ENCODE assay signal across 8 cellular contexts in the genomic region with DNA sequence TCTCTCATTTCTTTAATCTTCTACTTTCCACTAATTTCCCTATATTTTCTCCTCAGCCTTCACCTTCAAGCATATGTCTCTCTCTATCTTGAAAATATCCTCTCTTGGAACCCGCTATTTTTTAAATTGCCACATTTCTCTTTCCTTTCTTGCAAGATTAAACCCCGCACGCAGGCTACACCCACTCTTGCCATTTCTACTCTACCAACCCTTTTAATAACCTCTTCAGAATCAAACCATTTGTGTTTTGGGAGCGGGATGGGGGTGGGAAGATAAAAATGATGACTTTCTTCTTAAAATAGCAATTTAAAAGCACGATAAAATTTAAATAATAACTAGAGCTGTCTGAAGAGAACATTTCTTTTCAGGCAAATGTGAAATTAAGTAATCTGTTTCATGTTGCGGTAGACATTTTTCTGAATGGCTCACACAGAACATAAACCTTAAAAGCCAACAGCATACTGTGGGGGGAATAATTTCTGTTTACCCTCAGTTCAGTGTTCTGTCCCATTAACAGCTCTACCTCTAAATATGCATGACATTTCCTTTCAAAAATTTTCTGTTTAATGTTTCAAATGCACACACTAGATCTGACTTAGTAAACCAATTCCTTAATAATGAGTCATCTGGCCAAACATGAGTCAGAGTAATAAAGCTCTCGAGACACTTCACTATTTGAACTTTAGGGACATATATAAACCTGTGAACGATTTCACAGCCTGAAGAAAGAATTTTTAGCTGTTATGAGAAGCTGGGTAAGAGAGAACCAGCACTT. TPM values are rescaled to one million over a fixed set of nuclear protein-coding genes. Genes with fewer than 3 reads are reported as not detected.
DNase-seq lines count a peak whose midpoint lies in the region; ATAC-seq and TF ChIP-seq lines count a peak whose summit lies in the region.

No MANE protein-coding gene starts in this region.

- H3K4me1 ChIP-seq in Panc1 (ENCODE audit: control insufficient read depth, insufficient read depth, low read length) (peaks cover 78% of the 10 kb centered on the region), foreskin keratinocyte (peaks cover 33% of the 10 kb centered on the region), upper lobe of left lung (peaks cover 6 to 18% (median 13%) of the 10 kb centered on the region in 4 donors)

- DNase-seq in activated CD4-positive, CD25-positive, alpha-beta regulatory T cell (lab: John Stamatoyannopoulos, UW) = no peak
- DNase-seq in Panc1 (ENCODE audit: low read depth, low spot score) (peak; percentile 97), foreskin keratinocyte (peak; percentile 87 to 91), upper lobe of left lung (no peak), H7 (no peak), pons (ENCODE audit: low spot score) (no peak)
- DNase-seq in NK-92 treated with Interleukin-12 subunit alpha and Interleukin-12 subunit beta, amount 100 ng/mL, for 24 hours (lab: John Stamatoyannopoulos, UW) = no peak

- intact Hi-C loops in Panc1 (cut with micrococcal nuclease; ENCODE audit: unreplicated experiment) = loop anchor here (2.0 to 10.0 kb wide), 3 partner anchors 16 to 423 kb away; no protein-coding TSS in a partner anchor

- H3K4me3 ChIP-seq in Panc1 (ENCODE audit: low read depth in 2 of 2, low read length in 2 of 2) = peak overlapping the region; percentile 22 to 38
- H3K4me3 ChIP-seq in upper lobe of left lung = peak overlapping the region in 1 of 4 donors; percentile 9
- H3K4me3 ChIP-seq in H7 (ENCODE audit: insufficient read depth, low read depth, low read length) = no peak overlapping the region

- H3K36me3 ChIP-seq in Panc1 (ENCODE audit: control insufficient read depth, insufficient read depth, low read length) (no peaks in the 10 kb centered on the region; the same call in 1 of the 2 replicates), upper lobe of left lung (no peaks in the 10 kb centered on the region), H7 (replicated peaks; ENCODE audit: control insufficient read depth, insufficient read depth, low read length) (no peaks in the 10 kb centered on the region)

- peak in 1 of 4 donors; percentile 61 for TF ChIP-seq EP300 in upper lobe of left lung (IDR thresholded peaks at IDR 0.05)

- 50 to 60% methylated on average over 8 of the region's 8 CpGs for WGBS in upper lobe of left lung, 2 donors

- CTCF ChIA-PET in Panc1 (lab: Charles Lee) = interaction anchor here (0.6 kb wide), 1 partner anchor 116 kb away, joined by 3 read pairs; no protein-coding TSS in a partner anchor

- TF ChIP-seq POLR2A in upper lobe of left lung (IDR thresholded peaks at IDR 0.05) = no peak

- ATAC-seq in activated CD4-positive, CD25-positive, alpha-beta regulatory T cell treated with anti-CD3 and anti-CD28 coated beads, Interleukin-2, amount 50 U/mL, for 24 hours = peak; percentile 38 to 64
- ATAC-seq in Panc1 = peak; percentile 89
- ATAC-seq in foreskin keratinocyte = peak; percentile 96
- peak; percentile 82 for ATAC-seq in upper lobe of left lung (ENCODE audit: low FRiP score in 2 of 2)

- POLR2A ChIA-PET in Panc1 (lab: Charles Lee) = no interaction called here

- H3K27me3 ChIP-seq in Panc1 (ENCODE audit: control insufficient read depth, insufficient read depth, low read length) (no peaks in the 10 kb centered on the region), foreskin keratinocyte (no peaks in the 10 kb centered on the region), upper lobe of left lung (no peaks in the 10 kb centered on the region), H7 (ENCODE audit: control insufficient read depth, insufficient read depth, low read length) (no peaks in the 10 kb centered on the region)

- in situ Hi-C loops in Panc1 (cut with HindIII; ENCODE audit: low pct_unique_long_range_greater_than_20kb, low sequenced_read_pairs) = no loop called here

- peak overlapping the region; percentile 99 for H3K27ac ChIP-seq in Panc1 (ENCODE audit: low read length)
- H3K27ac ChIP-seq in foreskin keratinocyte = peak overlapping the region; percentile 35
- peak overlapping the region; percentile 56 to 75 (median 61) for H3K27ac ChIP-seq in upper lobe of left lung

- H3K9me3 ChIP-seq in Panc1 (ENCODE audit: control insufficient read depth, insufficient read depth, low read depth, low read length) (peaks cover 3% of the 10 kb centered on the region; the same call in 1 of the 2 replicates), upper lobe of left lung (no peaks in the 10 kb centered on the region)

- TSS peak; percentile 27 for BruUV-seq in Panc1 (replicated peaks; lab: Mats Ljungman, UMichigan)

- TF ChIP-seq CTCF in Panc1 (IDR thresholded peaks at IDR 0.05) (no peak), foreskin keratinocyte (conservative IDR thresholded peaks at IDR 0.05) (no peak), upper lobe of left lung (IDR thresholded peaks at IDR 0.05) (no peak)

RNA-seq across cellular contexts. Expression of gene ARSJ, which starts 20.5 kb away (rescaled TPM):
- total RNA-seq in Panc1 (2021; ENCODE audit: unreplicated experiment) = 43.9 TPM
- polyA plus RNA-seq in Panc1 (2012; ENCODE audit: insufficient read length) = 17.8 TPM
- total RNA-seq in foreskin keratinocyte = 11.1 and 13.9 TPM in 2 replicates
- 2.5 and 3.9 TPM in 2 replicates for polyA plus RNA-seq in foreskin keratinocyte
- total RNA-seq in upper lobe of left lung = 10 to 100 TPM in 4 of 6 donors, 1 to 10 TPM in 2; 5.4 to 29.3 (median 14.8) TPM
- 2.3 and 2.7 TPM in 2 replicates for total RNA-seq in H7 (2014; rRNA removed; shearing (Covaris generic))

Comparison
In these comparisons a context has a peak if more than half of its experiments do, and no peak if none do; other contexts are left out.
1. DNase-seq: peak in Panc1 (single experiment) and foreskin keratinocyte (2 of 2); none in activated CD4-positive, CD25-positive, alpha-beta regulatory T cell (0 of 4), upper lobe of left lung (0 of 2), NK-92 treated with Interleukin-12 subunit alpha and Interleukin-12 subunit beta, amount 100 ng/mL, for 24 hours (single experiment), H7 (single experiment) and pons (single experiment).
2. H3K27ac ChIP-seq: peak in every context shown above with its lines; median percentile 99 in Panc1; 61 in upper lobe of left lung; 35 in foreskin keratinocyte.
3. Peak in every context shown above with its lines, with median percentiles within 50 percentile points of each other: ATAC-seq.